Comparison of ENCODE assay signal across 1 cellular context in the genomic region with DNA sequence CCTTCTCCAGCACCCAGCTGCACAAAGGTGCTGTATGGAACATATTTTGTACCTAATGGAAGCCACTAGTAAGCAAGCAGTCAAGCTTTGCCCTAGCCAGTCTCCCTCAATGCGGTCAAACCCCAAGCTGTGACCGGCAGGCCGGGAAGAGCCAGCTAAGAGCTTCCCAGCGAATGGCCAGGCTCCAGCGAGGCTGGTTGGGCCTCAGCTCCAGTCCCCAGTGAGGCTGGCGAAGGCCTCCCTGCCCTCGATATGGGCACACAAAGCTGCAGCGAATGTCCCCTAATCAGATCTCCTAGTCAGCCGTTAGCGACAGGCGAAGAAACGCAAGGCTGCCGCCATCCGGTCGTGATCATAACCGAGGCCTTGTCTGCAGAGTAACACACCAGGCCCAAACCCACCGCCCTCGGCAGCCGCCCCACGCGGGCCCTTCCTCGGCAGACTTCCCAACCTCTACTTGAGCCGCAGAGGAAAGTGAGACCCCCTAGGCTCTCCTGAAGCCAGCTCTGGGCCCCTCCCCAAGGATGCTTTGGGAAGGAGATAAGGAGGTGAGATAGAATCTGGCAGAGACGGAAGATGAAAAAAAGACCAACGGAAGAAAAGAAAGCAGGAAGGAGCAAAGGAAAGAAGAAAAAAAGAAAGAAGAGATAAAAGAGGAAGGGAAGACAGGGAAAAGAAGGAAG.
TF ChIP-seq lines count a peak whose summit lies in the region.

No MANE protein-coding gene starts in this region.

TF ChIP-seq in H1, 55 proteins besides CTCF, POLR2A, EP300 and RAD21:
- TF ChIP-seq YY1 (IDR thresholded peaks at IDR 0.05; ENCODE audit: low read depth, low read length) = no peak
- TF ChIP-seq MAFK (IDR thresholded peaks at IDR 0.05; ENCODE audit: low read depth, low read length) = no peak
- TF ChIP-seq EGR1 (IDR thresholded peaks at IDR 0.05; ENCODE audit: borderline replicate concordance, low read depth, low read length) = no peak
- no peak for TF ChIP-seq PHF8 (conservative IDR thresholded peaks at IDR 0.05; ENCODE audit: low read depth, low read length)
- no peak for TF ChIP-seq CHD7 (IDR thresholded peaks at IDR 0.05; ENCODE audit: insufficient replicate concordance, low read length)
- TF ChIP-seq JUND (IDR thresholded peaks at IDR 0.05; ENCODE audit: low read length) = no peak
- no peak for TF ChIP-seq ASH2L (IDR thresholded peaks at IDR 0.05; ENCODE audit: low read length)
- no peak for TF ChIP-seq CHD1 (IDR thresholded peaks at IDR 0.05; ENCODE audit: low read depth, low read length)
- no peak for TF ChIP-seq MAX (IDR thresholded peaks at IDR 0.05)
- TF ChIP-seq RBBP5 (IDR thresholded peaks at IDR 0.05; ENCODE audit: borderline replicate concordance, low read depth, low read length) = no peak
- TF ChIP-seq ZNF274 (IDR thresholded peaks at IDR 0.05; ENCODE audit: borderline replicate concordance, extremely low read depth, low read length) = no peak
- TF ChIP-seq BRCA1 (IDR thresholded peaks at IDR 0.05; ENCODE audit: low read depth, low read length) = no peak
- peak; percentile 69 for TF ChIP-seq RNF2 (IDR thresholded peaks at IDR 0.05; ENCODE audit: borderline replicate concordance, low read depth, low read length, missing control alignments, poor library complexity, severe bottlenecking)
- no peak for TF ChIP-seq HDAC6 (IDR thresholded peaks at IDR 0.05; ENCODE audit: low read depth, low read length)
- TF ChIP-seq CEBPB (IDR thresholded peaks at IDR 0.05; ENCODE audit: low read depth, low read length) = no peak
- no peak for TF ChIP-seq CHD2 (IDR thresholded peaks at IDR 0.05; ENCODE audit: low read length)
- TF ChIP-seq CBX5 (IDR thresholded peaks at IDR 0.05; ENCODE audit: low read depth, low read length) = no peak
- no peak for TF ChIP-seq GTF2F1 (IDR thresholded peaks at IDR 0.05; ENCODE audit: borderline replicate concordance, low read depth, low read length)
- TF ChIP-seq JUN (IDR thresholded peaks at IDR 0.05; ENCODE audit: low read depth, low read length) = no peak
- TF ChIP-seq EZH2 (IDR thresholded peaks at IDR 0.05; ENCODE audit: low read depth, low read length, severe bottlenecking) = peak; percentile 78
- TF ChIP-seq, protein P1, sequence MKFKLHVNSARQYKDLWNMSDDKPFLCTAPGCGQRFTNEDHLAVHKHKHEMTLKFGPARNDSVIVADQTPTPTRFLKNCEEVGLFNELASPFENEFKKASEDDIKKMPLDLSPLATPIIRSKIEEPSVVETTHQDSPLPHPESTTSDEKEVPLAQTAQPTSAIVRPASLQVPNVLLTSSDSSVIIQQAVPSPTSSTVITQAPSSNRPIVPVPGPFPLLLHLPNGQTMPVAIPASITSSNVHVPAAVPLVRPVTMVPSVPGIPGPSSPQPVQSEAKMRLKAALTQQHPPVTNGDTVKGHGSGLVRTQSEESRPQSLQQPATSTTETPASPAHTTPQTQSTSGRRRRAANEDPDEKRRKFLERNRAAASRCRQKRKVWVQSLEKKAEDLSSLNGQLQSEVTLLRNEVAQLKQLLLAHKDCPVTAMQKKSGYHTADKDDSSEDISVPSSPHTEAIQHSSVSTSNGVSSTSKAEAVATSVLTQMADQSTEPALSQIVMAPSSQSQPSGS (IDR thresholded peaks at IDR 0.05; ENCODE audit: low read length) = no peak
- no peak for TF ChIP-seq TAF1 (IDR thresholded peaks at IDR 0.05; ENCODE audit: low read depth, low read length)
- no peak for TF ChIP-seq RFX5 (IDR thresholded peaks at IDR 0.05; ENCODE audit: borderline replicate concordance, low read depth, low read length)
- no peak for TF ChIP-seq KDM1A (IDR thresholded peaks at IDR 0.05; ENCODE audit: borderline replicate concordance, low read length)
- peak; percentile 69 for TF ChIP-seq SUZ12 (IDR thresholded peaks at IDR 0.05; ENCODE audit: low read length)
